ENCODE assay signal across 8 cellular contexts in the genomic region with DNA sequence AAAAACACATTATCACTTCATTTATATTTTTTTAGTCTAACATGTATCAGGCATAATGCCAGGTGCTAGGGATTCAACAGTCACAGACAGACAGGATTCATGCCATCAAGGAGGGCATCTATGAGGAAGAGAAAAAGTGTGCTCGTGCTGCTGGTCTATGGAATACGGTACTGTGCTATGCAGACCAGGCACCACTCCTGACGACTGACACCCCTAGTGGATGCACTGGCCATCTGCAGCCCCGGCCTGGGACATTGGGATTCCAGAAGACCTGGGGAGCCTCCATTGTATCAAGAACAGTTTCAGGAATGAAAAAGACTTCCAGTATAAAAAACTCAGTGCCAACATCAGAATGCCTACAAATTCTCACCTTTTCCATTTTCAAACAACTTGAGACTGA.
DNase-seq lines count a peak whose midpoint lies in the region; ATAC-seq and TF ChIP-seq lines count a peak whose summit lies in the region.

No MANE protein-coding gene starts in this region.

- ATAC-seq in activated T-cell treated with anti-CD3 and anti-CD28 coated beads, Interleukin-2, amount 50 U/mL, for 72 hours (replicated peaks in 1 of 2) = peak in 1 of 2 donors; percentile 49
- peak; percentile 52 for ATAC-seq in stimulated activated naive CD8-positive, alpha-beta T cell treated with anti-CD3 and anti-CD28 coated beads, Interleukin-15, Interleukin-2, amounts not matched to agents 100 U/mL and 50 U/mL, for 24 hours

- H3K9me3 ChIP-seq in HEK293 (ENCODE audit: control insufficient read depth, insufficient read depth, low read depth, low read length) = no peaks in the 10 kb centered on the region
- H3K9me3 ChIP-seq in MG63 = no peaks in the 10 kb centered on the region
- H3K9me3 ChIP-seq in iPS DF 6.9 (ENCODE audit: control insufficient read depth, insufficient read depth, low read length) = no peaks in the 10 kb centered on the region

- H3K36me3 ChIP-seq in HEK293 (ENCODE audit: control insufficient read depth in 2 of 2, insufficient read depth in 1 of 2, low read length in 2 of 2) (no peaks in the 10 kb centered on the region), MG63 (no peaks in the 10 kb centered on the region), iPS DF 6.9 (ENCODE audit: control insufficient read depth, insufficient read depth, low read length) (no peaks in the 10 kb centered on the region)

- POLR2A ChIA-PET in HEK293 (lab: Yijun Ruan, JAX) = no interaction called here

- CTCF ChIA-PET in HEK293 (lab: Yijun Ruan, JAX) = interaction anchor here (0.8 to 1.9 kb wide), 6 partner anchors 8 to 293 kb away, joined by 3 to 5 read pairs (median 4); no protein-coding TSS in a partner anchor

- peak; percentile 38 for DNase-seq in MG63
- DNase-seq in activated T-cell treated with anti-CD3 and anti-CD28 coated beads, Interleukin-2, amount 50 U/mL, for 72 hours = peak; percentile 12 to 20
- peak; percentile 66 for DNase-seq in iPS DF 6.9 (ENCODE audit: low read depth, low spot score)
- DNase-seq in stimulated activated naive CD8-positive, alpha-beta T cell treated with anti-CD3 and anti-CD28 coated beads, Interleukin-15, Interleukin-2, amounts not matched to agents 100 U/mL and 50 U/mL, for 24 hours = peak; percentile 40
- no peak for DNase-seq in occipital lobe (lab: John Stamatoyannopoulos, UW)

- TF ChIP-seq CTCF in 22Rv1 (IDR thresholded peaks at IDR 0.05) = peak; percentile 76
- TF ChIP-seq CTCF in GM12801 (IDR thresholded peaks at IDR 0.05; ENCODE audit: extremely low read depth, insufficient read length) = peak; percentile 25
- TF ChIP-seq CTCF in HEK293 (tag by site-specific recombination; IDR thresholded peaks at IDR 0.05) = no peak; the same call in 1 of the 2 replicates

- H3K27me3 ChIP-seq in MG63 (no peaks in the 10 kb centered on the region), iPS DF 6.9 (ENCODE audit: control insufficient read depth, insufficient read depth, low read length) (no peaks in the 10 kb centered on the region)

- no peaks in the 10 kb centered on the region for H3K9me3 Mint-ChIP-seq in activated T-cell treated with anti-CD3 and anti-CD28 coated beads, Interleukin-2, amount 50 U/mL, for 72 hours

- no peaks in the 10 kb centered on the region for H3K4me1 ChIP-seq in HEK293 (ENCODE audit: control insufficient read depth, insufficient read depth, low read length)
- H3K4me1 ChIP-seq in iPS DF 6.9 (ENCODE audit: control insufficient read depth, insufficient read depth, low read length) = peaks cover 6% of the 10 kb centered on the region; the same call in 1 of the 2 replicates

- H3K36me3 Mint-ChIP-seq in activated T-cell treated with anti-CD3 and anti-CD28 coated beads, Interleukin-2, amount 50 U/mL, for 72 hours (ENCODE audit: insufficient read depth in 2 of 2) = no peaks in the 10 kb centered on the region

- no peak overlapping the region for H3K4me3 ChIP-seq in HEK293 (ENCODE audit: low read depth, low read length)
- no peak overlapping the region for H3K4me3 ChIP-seq in MG63
- no peak overlapping the region for H3K4me3 ChIP-seq in iPS DF 6.9 (ENCODE audit: low read length)

- peak overlapping the region; percentile 44 for H3K27ac Mint-ChIP-seq in activated T-cell treated with anti-CD3 and anti-CD28 coated beads, Interleukin-2, amount 50 U/mL, for 72 hours

- WGBS in iPS DF 6.9 (ENCODE audit: insufficient coverage, insufficient read length) = no CpG with 5 or more reads among the region's 4 CpGs

- H3K27ac ChIP-seq in 22Rv1 (no peak overlapping the region), HEK293 (ENCODE audit: extremely low read depth, low read depth, low read length) (no peak overlapping the region), iPS DF 6.9 (ENCODE audit: low read length) (no peak overlapping the region)

- H3K4me3 Mint-ChIP-seq in activated T-cell treated with anti-CD3 and anti-CD28 coated beads, Interleukin-2, amount 50 U/mL, for 72 hours = no peak overlapping the region

- no peaks in the 10 kb centered on the region for H3K27me3 Mint-ChIP-seq in activated T-cell treated with anti-CD3 and anti-CD28 coated beads, Interleukin-2, amount 50 U/mL, for 72 hours (ENCODE audit: low read depth)

- H3K4me1 Mint-ChIP-seq in activated T-cell treated with anti-CD3 and anti-CD28 coated beads, Interleukin-2, amount 50 U/mL, for 72 hours (ENCODE audit: low read depth) = peaks cover 56% of the 10 kb centered on the region

TF ChIP-seq in HEK293, 187 proteins besides CTCF, POLR2A, EP300 and RAD21:
- TF ChIP-seq ZNF777 (tag by site-specific recombination; IDR thresholded peaks at IDR 0.05; ENCODE audit: borderline replicate concordance) (no peak), ZNF561 (tag by site-specific recombination; IDR thresholded peaks at IDR 0.05; ENCODE audit: borderline replicate concordance) (peak; percentile 27; the same call in 1 of the 2 replicates), ZNF660 (tag by site-specific recombination; IDR thresholded peaks at IDR 0.05) (peak; percentile 55; the same call in 1 of the 2 replicates), ZNF596 (tag by site-specific recombination; IDR thresholded peaks at IDR 0.05) (no peak), ZNF433 (tag by site-specific recombination; IDR thresholded peaks at IDR 0.05; ENCODE audit: low read depth) (no peak), TRIM28 (IDR thresholded peaks at IDR 0.05; ENCODE audit: borderline replicate concordance, low read length) (peak; percentile 76; the same call in 1 of the 2 replicates), ZSCAN30 (tag by site-specific recombination; IDR thresholded peaks at IDR 0.05) (0 out of 2 replicates have a peak, but pooled peaks have one; percentile 30)
- TF ChIP-seq, protein P1, sequence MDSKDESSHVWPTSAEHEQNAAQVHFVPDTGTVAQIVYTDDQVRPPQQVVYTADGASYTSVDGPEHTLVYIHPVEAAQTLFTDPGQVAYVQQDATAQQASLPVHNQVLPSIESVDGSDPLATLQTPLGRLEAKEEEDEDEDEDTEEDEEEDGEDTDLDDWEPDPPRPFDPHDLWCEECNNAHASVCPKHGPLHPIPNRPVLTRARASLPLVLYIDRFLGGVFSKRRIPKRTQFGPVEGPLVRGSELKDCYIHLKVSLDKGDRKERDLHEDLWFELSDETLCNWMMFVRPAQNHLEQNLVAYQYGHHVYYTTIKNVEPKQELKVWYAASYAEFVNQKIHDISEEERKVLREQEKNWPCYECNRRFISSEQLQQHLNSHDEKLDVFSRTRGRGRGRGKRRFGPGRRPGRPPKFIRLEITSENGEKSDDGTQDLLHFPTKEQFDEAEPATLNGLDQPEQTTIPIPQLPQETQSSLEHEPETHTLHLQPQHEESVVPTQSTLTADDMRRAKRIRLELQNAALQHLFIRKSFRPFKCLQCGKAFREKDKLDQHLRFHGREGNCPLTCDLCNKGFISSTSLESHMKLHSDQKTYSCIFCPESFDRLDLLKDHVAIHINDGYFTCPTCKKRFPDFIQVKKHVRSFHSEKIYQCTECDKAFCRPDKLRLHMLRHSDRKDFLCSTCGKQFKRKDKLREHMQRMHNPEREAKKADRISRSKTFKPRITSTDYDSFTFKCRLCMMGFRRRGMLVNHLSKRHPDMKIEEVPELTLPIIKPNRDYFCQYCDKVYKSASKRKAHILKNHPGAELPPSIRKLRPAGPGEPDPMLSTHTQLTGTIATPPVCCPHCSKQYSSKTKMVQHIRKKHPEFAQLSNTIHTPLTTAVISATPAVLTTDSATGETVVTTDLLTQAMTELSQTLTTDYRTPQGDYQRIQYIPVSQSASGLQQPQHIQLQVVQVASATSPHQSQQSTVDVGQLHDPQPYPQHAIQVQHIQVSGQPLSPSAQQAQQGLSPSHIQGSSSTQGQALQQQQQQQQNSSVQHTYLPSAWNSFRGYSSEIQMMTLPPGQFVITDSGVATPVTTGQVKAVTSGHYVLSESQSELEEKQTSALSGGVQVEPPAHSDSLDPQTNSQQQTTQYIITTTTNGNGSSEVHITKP (tag by site-specific recombination; IDR thresholded peaks at IDR 0.05) = no peak
